ENCODE assay signal across 11 cellular contexts in genomic region chr6:144768676-144769599, GRCh38.
DNase-seq lines count a peak whose midpoint lies in the region; ATAC-seq, FAIRE-seq and TF ChIP-seq lines count a peak whose summit lies in the region.
"Had no signal": no experiment of that assay in that cellular context is flagged by ENCODE, and none has a peak within 500 bp of the region (broad histone marks: within the 10 kb centered on the region; RNA-seq: fewer than 3 reads in every experiment).

No MANE protein-coding gene starts in this region.

- H3K4me1 ChIP-seq in H1 (replicated peaks in 1 of 4; ENCODE audit: control insufficient read depth in 3 of 4, insufficient read depth in 4 of 4, low read length in 3 of 4) (peaks cover 0 to 5% (median 4%) of the 10 kb centered on the region in 4 experiments; a peak in 5 of 7 replicates), gastrocnemius medialis (peaks cover 14 to 25% of the 10 kb centered on the region in 2 donors), vagina (peaks cover 9% of the 10 kb centered on the region)

- H2BK12ac ChIP-seq in H1 (ENCODE audit: low read depth, low read length): no peak overlapping the region

- H3K4me3 Mint-ChIP-seq in activated CD4-positive, alpha-beta T cell treated with anti-CD3 and anti-CD28 coated beads, Interleukin-2, amount 10 ng/mL, durations not matched to agents 24 days and 14 days: no peak overlapping the region
- H3K4me3 Mint-ChIP-seq: mesothelial cell of epicardium had no signal

- in situ Hi-C loops in gastrocnemius medialis (cut with MboI; ENCODE audit: low sequenced_read_pairs in 4 of 4): no loop called here

- no peak for TF ChIP-seq POLR2A in H1 (IDR thresholded peaks at IDR 0.05; ENCODE audit: control extremely low read depth in 1 of 2, low read depth in 2 of 2, low read length in 2 of 2)
- no peak for TF ChIP-seq POLR2A in gastrocnemius medialis (IDR thresholded peaks at IDR 0.05)
- no peak for TF ChIP-seq POLR2A in vagina (IDR thresholded peaks at IDR 0.05)

- 88% methylated on average over 5 of the region's 5 CpGs; no CpG with 5 or more reads in 1 of the 2 experiments for WGBS in H1 (ENCODE audit: extremely low coverage in 1 of 2, insufficient coverage in 1 of 2, insufficient read length in 1 of 2, insufficient replicate concordance in 2 of 2, low coverage in 1 of 2, low lambda C conversion rate in 2 of 2, missing lambda C conversion rate in 1 of 2), 2 experiments

- no peak overlapping the region for H2BK5ac ChIP-seq in H1 (ENCODE audit: low read depth, low read length)

- no peaks in the 10 kb centered on the region; the same call in 1 of the 2 replicates for H3K23me2 ChIP-seq in H1 (ENCODE audit: low read depth, low read length)

- H3K79me1 ChIP-seq in H1 (ENCODE audit: low read depth, low read length): no peaks in the 10 kb centered on the region

- H2AK5ac ChIP-seq in H1 (ENCODE audit: low read depth, low read length): no peak overlapping the region

- no peak overlapping the region for H2BK15ac ChIP-seq in H1 (ENCODE audit: low read length)

- H3K4me2 ChIP-seq in H1 (ENCODE audit: insufficient read depth in 1 of 2, low read depth in 2 of 2, low read length in 2 of 2): no peak overlapping the region; a peak in 1 of 4 replicates

- CTCF ChIA-PET in H1 (lab: Charles Lee; ENCODE audit: partially characterized antibody): interaction anchor here (1.2 to 1.9 kb wide), 2 partner anchors 10 to 19 kb away, joined by 3 to 8 read pairs; no protein-coding TSS in a partner anchor

- H4K5ac ChIP-seq in H1 (ENCODE audit: insufficient read length, low read depth, low read length): no peak overlapping the region

- no peak for TF ChIP-seq RAD21 in H1 (IDR thresholded peaks at IDR 0.05 in 1 of 2, conservative IDR thresholded peaks at IDR 0.05 in 1 of 2; ENCODE audit: low read depth in 2 of 2, low read length in 2 of 2)

- H3K36me3 ChIP-seq in H1 (ENCODE audit: control insufficient read depth in 2 of 4, insufficient read depth in 4 of 4, low read length in 3 of 4) (peaks cover 0 to 4% (median 0%) of the 10 kb centered on the region in 4 experiments; a peak in 3 of 8 replicates), gastrocnemius medialis (no peaks in the 10 kb centered on the region), vagina (peaks cover 0 to 11% of the 10 kb centered on the region in 2 donors)

- H3K4ac ChIP-seq in H1 (replicated peaks; ENCODE audit: insufficient read length, low read depth, low read length): no peak overlapping the region

- no peaks in the 10 kb centered on the region for H3K4me1 Mint-ChIP-seq in activated CD4-positive, alpha-beta T cell treated with anti-CD3 and anti-CD28 coated beads, Interleukin-2, amount 10 ng/mL, durations not matched to agents 24 days and 14 days
- H3K4me1 Mint-ChIP-seq: mesothelial cell of epicardium had no signal

- intact Hi-C loops in gastrocnemius medialis (cut with DNase I; ENCODE audit: low total_unique reads): no loop called here
- intact Hi-C loops in activated CD4-positive, alpha-beta T cell treated with anti-CD3 and anti-CD28 coated beads, Interleukin-2, amount 10 ng/mL, durations not matched to agents 24 days and 14 days (cut with micrococcal nuclease): no loop called here
- intact Hi-C loops in vagina (cut with DNase I): no loop called here

- H3K4me3 ChIP-seq in H1 (ENCODE audit: extremely low read depth in 1 of 4, insufficient read depth in 2 of 4, low read depth in 3 of 4, low read length in 4 of 4) (no peak overlapping the region), gastrocnemius medialis (no peak overlapping the region), vagina (no peak overlapping the region)

- DNase-seq in LHCN-M2 (ENCODE audit: low read depth): peak; percentile 94
- peak; percentile 88 for DNase-seq in NCI-H2107 (lab: John Stamatoyannopoulos, UW)
- DNase-seq in H1 (ENCODE audit: low read depth in 1 of 2, low spot score in 2 of 2): no peak
- DNase-seq in gastrocnemius medialis: no peak
- no peak for DNase-seq in activated CD4-positive, alpha-beta T cell treated with anti-CD3 and anti-CD28 coated beads, Interleukin-2, amount 10 ng/mL, durations not matched to agents 24 days and 14 days
- no peak for DNase-seq in vagina (ENCODE audit: extremely low spot score in 2 of 2)
- DNase-seq: activated CD4-positive, CD25-positive, alpha-beta regulatory T cell; aorta; DMS 273 treated with DMSO at 0.1 percent for 48 hours had no signal

- no peak overlapping the region for H3K18ac ChIP-seq in H1 (ENCODE audit: extremely low read depth, low read length)

- no peaks in the 10 kb centered on the region for H3K9me3 Mint-ChIP-seq in activated CD4-positive, alpha-beta T cell treated with anti-CD3 and anti-CD28 coated beads, Interleukin-2, amount 10 ng/mL, durations not matched to agents 24 days and 14 days

- FAIRE-seq in H1 (lab: Jason Lieb, UNC): no peak

- no peak overlapping the region for H3K56ac ChIP-seq in H1 (replicated peaks; ENCODE audit: insufficient read length, low read depth, low read length)

- no peaks in the 10 kb centered on the region for H4K20me1 ChIP-seq in H1 (replicated peaks in 1 of 2; ENCODE audit: control insufficient read depth in 1 of 2, insufficient read depth in 2 of 2, low read length in 2 of 2)

- no peak overlapping the region for H3K27ac Mint-ChIP-seq in activated CD4-positive, alpha-beta T cell treated with anti-CD3 and anti-CD28 coated beads, Interleukin-2, amount 10 ng/mL, durations not matched to agents 24 days and 14 days
- H3K27ac Mint-ChIP-seq: mesothelial cell of epicardium had no signal

- no peak overlapping the region for H3K9ac ChIP-seq in H1 (replicated peaks in 1 of 4; ENCODE audit: extremely low read depth in 1 of 4, low read depth in 3 of 4, low read length in 3 of 4)

- POLR2A ChIA-PET in H1 (lab: Charles Lee; ENCODE audit: partially characterized antibody): no interaction called here

- H3K14ac ChIP-seq in H1 (ENCODE audit: insufficient read length): no peak overlapping the region

- no peak overlapping the region for H2AFZ ChIP-seq in H1 (ENCODE audit: low read length)

- H3K27ac ChIP-seq in H1 (ENCODE audit: low read depth, low read length) (no peak overlapping the region), gastrocnemius medialis (peak overlapping the region in 3 of 4 donors; percentile 2 to 46 (median 17)), vagina (no peak overlapping the region)

- no peak overlapping the region for H4K8ac ChIP-seq in H1 (ENCODE audit: extremely low read depth, insufficient read depth, low read length)

- no peak overlapping the region for H2BK20ac ChIP-seq in H1 (ENCODE audit: low read length)

- peaks cover 21% of the 10 kb centered on the region for H3K36me3 Mint-ChIP-seq in activated CD4-positive, alpha-beta T cell treated with anti-CD3 and anti-CD28 coated beads, Interleukin-2, amount 10 ng/mL, durations not matched to agents 24 days and 14 days (ENCODE audit: low read depth)

- TF ChIP-seq EP300 in H1 (IDR thresholded peaks at IDR 0.05; ENCODE audit: borderline replicate concordance in 1 of 2, low read depth in 2 of 2, low read length in 2 of 2): no peak

- H2BK120ac ChIP-seq in H1 (replicated peaks; ENCODE audit: low read depth, low read length): no peak overlapping the region

- H3K79me2 ChIP-seq in H1 (ENCODE audit: control insufficient read depth in 1 of 2, insufficient read depth in 2 of 2, low read length in 2 of 2): no peaks in the 10 kb centered on the region

- peak in 1 of 2 donors; percentile 52 for ATAC-seq in gastrocnemius medialis
- no peak for ATAC-seq in HG03439 (IDR thresholded peaks at IDR 0.05; ENCODE audit: unreplicated experiment)

- H4K91ac ChIP-seq in H1 (replicated peaks; ENCODE audit: insufficient read length, low read length): peak overlapping the region; percentile 2

- no peaks in the 10 kb centered on the region for H3K27me3 Mint-ChIP-seq in activated CD4-positive, alpha-beta T cell treated with anti-CD3 and anti-CD28 coated beads, Interleukin-2, amount 10 ng/mL, durations not matched to agents 24 days and 14 days

- H3K27me3 ChIP-seq in H1 (replicated peaks in 1 of 4; ENCODE audit: control insufficient read depth in 3 of 4, extremely low read depth in 1 of 4, insufficient read depth in 3 of 4, low read length in 3 of 4): no peaks in the 10 kb centered on the region
- no peaks in the 10 kb centered on the region for H3K27me3 ChIP-seq in gastrocnemius medialis
- H3K27me3 ChIP-seq in vagina: no peaks in the 10 kb centered on the region

- H3K23ac ChIP-seq in H1 (ENCODE audit: insufficient read length): no peak overlapping the region

- TF ChIP-seq CTCF in H1 (IDR thresholded peaks at IDR 0.05; ENCODE audit: control extremely low read depth in 1 of 3, insufficient read depth in 1 of 3, low read depth in 1 of 3, low read length in 3 of 3): no peak
- no peak for TF ChIP-seq CTCF in gastrocnemius medialis (IDR thresholded peaks at IDR 0.05 in 4 of 5, conservative IDR thresholded peaks at IDR 0.05 in 1 of 5)
- TF ChIP-seq CTCF in vagina (IDR thresholded peaks at IDR 0.05): no peak

- no peaks in the 10 kb centered on the region for H3K9me3 ChIP-seq in H1 (ENCODE audit: insufficient read depth in 2 of 2, low read depth in 1 of 2, low read length in 1 of 2)
- H3K9me3 ChIP-seq in gastrocnemius medialis: no peaks in the 10 kb centered on the region
- no peaks in the 10 kb centered on the region for H3K9me3 ChIP-seq in vagina

TF ChIP-seq in H1, 55 proteins besides CTCF, POLR2A, EP300 and RAD21 (continues in another document):
- no peak for TF ChIP-seq RBBP5 (IDR thresholded peaks at IDR 0.05; ENCODE audit: borderline replicate concordance, low read depth, low read length)
- no peak for TF ChIP-seq POLR2AphosphoS5 (IDR thresholded peaks at IDR 0.05; ENCODE audit: low read depth, low read length)
- TF ChIP-seq TBP (IDR thresholded peaks at IDR 0.05; ENCODE audit: low read depth, low read length): no peak
- no peak for TF ChIP-seq BRCA1 (IDR thresholded peaks at IDR 0.05; ENCODE audit: low read depth, low read length)
- no peak for TF ChIP-seq JUN (IDR thresholded peaks at IDR 0.05; ENCODE audit: low read depth, low read length)
- no peak for TF ChIP-seq EZH2 (IDR thresholded peaks at IDR 0.05; ENCODE audit: low read depth, low read length, severe bottlenecking)
- no peak for TF ChIP-seq SIX5 (IDR thresholded peaks at IDR 0.05; ENCODE audit: low read depth, low read length)
- TF ChIP-seq HDAC2 (IDR thresholded peaks at IDR 0.05; ENCODE audit: borderline replicate concordance in 1 of 2, low read depth in 2 of 2, low read length in 2 of 2): no peak
- TF ChIP-seq HDAC6 (IDR thresholded peaks at IDR 0.05; ENCODE audit: low read depth, low read length): no peak

Comparison
In these comparisons a context has a peak if more than half of its experiments do, and no peak if none do; other contexts are left out.
1. DNase-seq: peak in LHCN-M2 (single experiment) and NCI-H2107 (single experiment); none in H1 (0 of 2), gastrocnemius medialis (0 of 2), activated CD4-positive, alpha-beta T cell treated with anti-CD3 and anti-CD28 coated beads, Interleukin-2, amount 10 ng/mL, durations not matched to agents 24 days and 14 days (single experiment) and vagina (0 of 2).
2. H3K27ac ChIP-seq: peak in gastrocnemius medialis (3 of 4); none in H1 (single experiment) and vagina (single experiment).